In the genomic region with DNA sequence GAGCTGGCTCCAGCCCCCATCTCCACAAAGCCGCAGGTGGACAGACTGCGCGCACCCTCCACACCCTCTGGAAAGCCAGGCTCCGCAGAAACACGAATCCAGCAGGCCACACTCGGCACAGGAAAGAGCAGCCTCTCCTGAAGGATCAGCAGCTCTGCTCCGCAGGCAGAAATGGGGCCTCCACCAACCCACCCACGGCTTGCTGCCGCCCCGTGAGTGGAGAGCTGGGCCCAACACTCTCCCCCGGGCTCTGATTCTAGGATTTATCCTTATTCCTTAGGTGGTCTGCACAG, we compare ENCODE assay signal across 27 cellular contexts. TPM values are rescaled to one million over a fixed set of nuclear protein-coding genes. Genes with fewer than 3 reads are reported as not detected.
DNase-seq lines count a peak whose midpoint lies in the region; ATAC-seq, FAIRE-seq and TF ChIP-seq lines count a peak whose summit lies in the region.
"Had no signal": no experiment of that assay in that cellular context is flagged by ENCODE, and none has a peak within 500 bp of the region (broad histone marks: within the 10 kb centered on the region; RNA-seq: fewer than 3 reads in every experiment).

No MANE protein-coding gene starts in this region.

- H3K27me3 Mint-ChIP-seq in progenitor cell of endocrine pancreas, result no peaks in the 10 kb centered on the region
- H3K27me3 Mint-ChIP-seq: activated CD4-positive, alpha-beta memory T cell treated with anti-CD3 and anti-CD28 coated beads for 36 hours; type B pancreatic cell had no signal

- H3K4me1 Mint-ChIP-seq in progenitor cell of endocrine pancreas (ENCODE audit: low read depth), result peaks cover 20% of the 10 kb centered on the region

- H3K27ac ChIP-seq in heart right ventricle, result peak overlapping the region in 2 of 10 donors; percentile 46 to 61
- peak overlapping the region; percentile 73 for H3K27ac ChIP-seq in WERI-Rb-1
- no peak overlapping the region for H3K27ac ChIP-seq in kidney (ENCODE audit: low read depth in 2 of 2, low read length in 2 of 2)
- H3K27ac ChIP-seq: left lung, stomach had no signal

- H3K9me3 Mint-ChIP-seq in progenitor cell of endocrine pancreas (ENCODE audit: low read depth), result no peaks in the 10 kb centered on the region
- H3K9me3 Mint-ChIP-seq: activated CD4-positive, alpha-beta memory T cell treated with anti-CD3 and anti-CD28 coated beads for 36 hours; HFFc6; type B pancreatic cell had no signal

- 79 to 87% methylated on average over 11 of the region's 11 CpGs for WGBS in heart right ventricle, 2 donors

- no peak for ATAC-seq in Right ventricle myocardium superior (ENCODE audit: poor library complexity)
- no peak for ATAC-seq in heart right ventricle
- no peak for ATAC-seq in HG03460 (IDR thresholded peaks at IDR 0.05; ENCODE audit: unreplicated experiment)
- ATAC-seq: GM12878 had no signal

- H3K4me1 ChIP-seq in heart right ventricle (peaks cover 18 to 50% (median 33%) of the 10 kb centered on the region in 9 donors), kidney (ENCODE audit: control insufficient read depth in 1 of 2, insufficient read depth in 1 of 2, low read depth in 1 of 2, low read length in 2 of 2) (peaks cover 35 to 45% of the 10 kb centered on the region in 2 donors)

- TF ChIP-seq CTCF in heart right ventricle (IDR thresholded peaks at IDR 0.05) (no peak), WERI-Rb-1 (IDR thresholded peaks at IDR 0.05; ENCODE audit: low read depth, low read length) (no peak), kidney (IDR thresholded peaks at IDR 0.05; ENCODE audit: borderline replicate concordance, extremely low read depth, insufficient read depth) (no peak), progenitor cell of endocrine pancreas (IDR thresholded peaks at IDR 0.05; ENCODE audit: unreplicated experiment) (no peak)

- no peak for FAIRE-seq in kidney (lab: Jason Lieb, UNC)
- FAIRE-seq: GM12878, RCC 7860 had no signal

- intact Hi-C loops in Right ventricle myocardium superior (cut with DNase I), result loop anchor here (5.0 kb wide), 1 partner anchor 111 kb away; no protein-coding TSS in a partner anchor
- intact Hi-C loops in heart right ventricle (cut with DNase I), result loop anchor here in 7 of 10 donors (5.0 to 10.0 kb wide), 6 partner anchors 36 to 358 kb away; a partner anchor contains a TSS
- intact Hi-C loops in kidney (cut with DNase I), result no loop called here

- H3K36me3 ChIP-seq in heart right ventricle, result no peaks in the 10 kb centered on the region
- no peaks in the 10 kb centered on the region for H3K36me3 ChIP-seq in WERI-Rb-1
- H3K36me3 ChIP-seq in kidney (ENCODE audit: control insufficient read depth in 1 of 2, insufficient read depth in 2 of 2, low read length in 2 of 2), result no peaks in the 10 kb centered on the region
- H3K36me3 ChIP-seq: left lung, spleen, stomach had no signal

- no peaks in the 10 kb centered on the region for H3K36me3 Mint-ChIP-seq in progenitor cell of endocrine pancreas (ENCODE audit: insufficient read depth)
- H3K36me3 Mint-ChIP-seq: activated CD4-positive, alpha-beta memory T cell treated with anti-CD3 and anti-CD28 coated beads for 36 hours; type B pancreatic cell had no signal

- peak overlapping the region; percentile 71 for H3K27ac Mint-ChIP-seq in progenitor cell of endocrine pancreas
- H3K27ac Mint-ChIP-seq: activated CD4-positive, alpha-beta memory T cell treated with anti-CD3 and anti-CD28 coated beads for 36 hours; type B pancreatic cell had no signal

- H3K9me3 ChIP-seq in heart right ventricle, result no peaks in the 10 kb centered on the region
- no peaks in the 10 kb centered on the region for H3K9me3 ChIP-seq in WERI-Rb-1 (ENCODE audit: severe bottlenecking)
- H3K9me3 ChIP-seq in kidney (ENCODE audit: control insufficient read depth in 1 of 2, low read length in 2 of 2), result no peaks in the 10 kb centered on the region
- H3K9me3 ChIP-seq: left lung, mucosa of descending colon, spleen, stomach had no signal

- H3K27me3 ChIP-seq in heart right ventricle (no peaks in the 10 kb centered on the region), WERI-Rb-1 (ENCODE audit: insufficient read depth, low read depth, severe bottlenecking) (no peaks in the 10 kb centered on the region)
- H3K27me3 ChIP-seq: left lung, spleen, stomach had no signal

- H3K4me3 ChIP-seq in heart right ventricle (no peak overlapping the region), WERI-Rb-1 (ENCODE audit: low read depth, low read length) (no peak overlapping the region), kidney (ENCODE audit: low read length in 2 of 2) (no peak overlapping the region)
- H3K4me3 ChIP-seq: GM12878, left lung, mucosa of descending colon, spleen, stomach had no signal

- H3K4me3 Mint-ChIP-seq in progenitor cell of endocrine pancreas (ENCODE audit: low read depth), result no peak overlapping the region
- H3K4me3 Mint-ChIP-seq: activated CD4-positive, alpha-beta memory T cell treated with anti-CD3 and anti-CD28 coated beads for 36 hours had no signal

- H3K9ac ChIP-seq in kidney (ENCODE audit: low read length in 2 of 2), result no peak overlapping the region

- DNase-seq in Right ventricle myocardium superior (peak; percentile 30), heart right ventricle (no peak), WERI-Rb-1 (no peak), kidney (peak; percentile 50), progenitor cell of endocrine pancreas (ENCODE audit: low spot score, unreplicated experiment) (no peak), hypothalamus (lab: John Stamatoyannopoulos, UW) (no peak), HuH-7.5 (ENCODE audit: low spot score) (no peak)
- DNase-seq: 8988T; activated CD4-positive, alpha-beta memory T cell treated with anti-CD3 and anti-CD28 coated beads for 36 hours; activated CD4-positive, CD25-positive, alpha-beta regulatory T cell; activated T-cell treated with anti-CD3 and anti-CD28 coated beads for 4 hours; cortex of kidney; DMS79; MM.1S; NCI-H1436; NCI-H510A treated with DMSO at 0.1 percent for 48 hours; spleen; stimulated activated CD4-positive, alpha-beta T cell treated with anti-CD3 and anti-CD28 coated beads, Interleukin-4, amount 100 ng/mL, for 24 hours; stomach; T-helper 9 cell had no signal

RNA-seq across cellular contexts. Expression of a gene that starts 39.2 kb away (rescaled TPM):
- total RNA-seq in Right ventricle myocardium superior (11.6 TPM), heart right ventricle (10 to 100 TPM in 8 of 10 donors, 1 to 10 TPM in 2; 8.6 to 14.8 (median 11.8) TPM), kidney (18.4 TPM), progenitor cell of endocrine pancreas (34.7 and 35.9 TPM in 2 replicates)
- polyA plus RNA-seq in heart right ventricle (1 to 10 TPM; 3.7 to 7.9 TPM), kidney (ENCODE audit: insufficient read depth, low read depth, low replicate concordance) (3.7 TPM)

Comparison
In these comparisons a context has a peak if more than half of its experiments do, and no peak if none do; other contexts are left out.
1. DNase-seq: peak in Right ventricle myocardium superior (single experiment) and kidney (single experiment); none in heart right ventricle (0 of 2), WERI-Rb-1 (single experiment), progenitor cell of endocrine pancreas (single experiment), hypothalamus (0 of 51) and HuH-7.5 (single experiment).